16 cellular contexts compared by ENCODE assay signal in genomic region chr20:51804754-51805153, GRCh38. TPM values are rescaled to one million over a fixed set of nuclear protein-coding genes. Genes with fewer than 3 reads are reported as not detected.
DNase-seq lines count a peak whose midpoint lies in the region; FAIRE-seq and TF ChIP-seq lines count a peak whose summit lies in the region.
"Had no signal": no experiment of that assay in that cellular context is flagged by ENCODE, and none has a peak within 500 bp of the region (broad histone marks: within the 10 kb centered on the region; RNA-seq: fewer than 3 reads in every experiment).

No MANE protein-coding gene starts in this region.

- no TSS peak for BruUV-seq in Caco-2 (replicated peaks; lab: Mats Ljungman, UMichigan)

- TF ChIP-seq CTCF in Caco-2 (IDR thresholded peaks at IDR 0.05; ENCODE audit: insufficient read depth in 1 of 2, low read depth in 1 of 2, low read length in 1 of 2, severe bottlenecking in 1 of 2, unreplicated experiment in 1 of 2) (no peak), HEK293 (tag by site-specific recombination; IDR thresholded peaks at IDR 0.05) (no peak), H1 (IDR thresholded peaks at IDR 0.05; ENCODE audit: control extremely low read depth in 1 of 3, insufficient read depth in 1 of 3, low read depth in 1 of 3, low read length in 3 of 3) (no peak)

- peaks cover 0 to 25% of the 10 kb centered on the region in 2 experiments; a peak in 3 of 4 replicates for H3K79me2 ChIP-seq in H1 (ENCODE audit: control insufficient read depth in 1 of 2, insufficient read depth in 2 of 2, low read length in 2 of 2)

- no peak overlapping the region for H3K27ac ChIP-seq in HEK293 (ENCODE audit: extremely low read depth, low read depth, low read length)
- H3K27ac ChIP-seq in H1 (ENCODE audit: low read depth, low read length): no peak overlapping the region
- no peak overlapping the region for H3K27ac ChIP-seq in neuronal stem cell (replicated peaks; ENCODE audit: low read length)
- H3K27ac ChIP-seq: BLaER1 treated with 17β-estradiol and CSF1 and Interleukin-3, amounts not matched to agents 10 nM and 100 nM had no signal

- H3K4me1 ChIP-seq in Caco-2 (peaks cover 47% of the 10 kb centered on the region), HEK293 (ENCODE audit: control insufficient read depth, insufficient read depth, low read length) (peaks cover 2% of the 10 kb centered on the region; the same call in 1 of the 2 replicates), H1 (replicated peaks in 1 of 4; ENCODE audit: control insufficient read depth in 3 of 4, insufficient read depth in 4 of 4, low read length in 3 of 4) (no peaks in the 10 kb centered on the region; a peak in 2 of 7 replicates), neuronal stem cell (ENCODE audit: control insufficient read depth in 2 of 2, insufficient read depth in 1 of 2, low read depth in 1 of 2, low read length in 2 of 2) (peaks cover 4 to 6% of the 10 kb centered on the region in 2 donors)

- H3K4me3 Mint-ChIP-seq in Caco-2 (ENCODE audit: unreplicated experiment): no peak overlapping the region
- H3K4me3 Mint-ChIP-seq: CD4-positive, CD25-positive, alpha-beta regulatory T cell had no signal

- peak overlapping the region; percentile 16 for H3K27ac Mint-ChIP-seq in Caco-2 (ENCODE audit: unreplicated experiment)
- H3K27ac Mint-ChIP-seq: CD4-positive, CD25-positive, alpha-beta regulatory T cell had no signal

- DNase-seq in Caco-2 (no peak), H1 (ENCODE audit: low read depth in 1 of 2, low spot score in 2 of 2) (no peak), neuronal stem cell (ENCODE audit: low spot score) (no peak), AML-193 (lab: John Stamatoyannopoulos, UW) (no peak), hypothalamus (lab: John Stamatoyannopoulos, UW) (no peak)
- DNase-seq in effector CD8-positive, alpha-beta T cell (lab: John Stamatoyannopoulos, UW): no peak
- DNase-seq: 8988T; Calu3; CD4-positive, CD25-positive, alpha-beta regulatory T cell; DMS 273 treated with DMSO at 0.1 percent for 48 hours; DMS79; GDM1 had no signal

- no peak overlapping the region for H3K56ac ChIP-seq in H1 (replicated peaks; ENCODE audit: insufficient read length, low read depth, low read length)

- H4K8ac ChIP-seq in H1 (ENCODE audit: extremely low read depth, insufficient read depth, low read length) (no peak overlapping the region), neuronal stem cell (ENCODE audit: low read depth, low read length) (no peak overlapping the region)

- H3K4me3 ChIP-seq in Caco-2 (ENCODE audit: low read depth, low read length): no peak overlapping the region
- H3K4me3 ChIP-seq in HEK293 (ENCODE audit: low read depth, low read length): no peak overlapping the region
- H3K4me3 ChIP-seq in H1 (ENCODE audit: extremely low read depth in 1 of 4, insufficient read depth in 2 of 4, low read depth in 3 of 4, low read length in 4 of 4): no peak overlapping the region
- no peak overlapping the region for H3K4me3 ChIP-seq in neuronal stem cell (ENCODE audit: low read length in 2 of 2)
- H3K4me3 ChIP-seq: BLaER1 treated with 17β-estradiol and CSF1 and Interleukin-3, amounts not matched to agents 10 nM and 100 nM had no signal

- peaks cover 43% of the 10 kb centered on the region for H3K4me1 Mint-ChIP-seq in Caco-2 (ENCODE audit: low read depth, unreplicated experiment)

- no peak overlapping the region for H3K4me2 ChIP-seq in H1 (ENCODE audit: insufficient read depth in 1 of 2, low read depth in 2 of 2, low read length in 2 of 2)
- H3K4me2 ChIP-seq in neuronal stem cell (ENCODE audit: insufficient read depth, low read length, poor library complexity, severe bottlenecking): no peak overlapping the region
- H3K4me2 ChIP-seq: BLaER1 treated with 17β-estradiol and CSF1 and Interleukin-3, amounts not matched to agents 10 nM and 100 nM had no signal

- no peaks in the 10 kb centered on the region for H3K27me3 Mint-ChIP-seq in Caco-2 (ENCODE audit: insufficient read depth, unreplicated experiment)

- no peak for TF ChIP-seq EP300 in H1 (IDR thresholded peaks at IDR 0.05; ENCODE audit: borderline replicate concordance in 1 of 2, low read depth in 2 of 2, low read length in 2 of 2)

- peak overlapping the region; percentile 77; the same call in 1 of the 2 replicates for H2BK20ac ChIP-seq in H1 (ENCODE audit: low read length)

- no peak overlapping the region for H2BK15ac ChIP-seq in H1 (ENCODE audit: low read length)
- no peak overlapping the region for H2BK15ac ChIP-seq in neuronal stem cell (ENCODE audit: low read length)

- TF ChIP-seq POLR2A in H1 (IDR thresholded peaks at IDR 0.05; ENCODE audit: control extremely low read depth in 1 of 2, low read depth in 2 of 2, low read length in 2 of 2): no peak

- H3K9me3 Mint-ChIP-seq in Caco-2 (ENCODE audit: unreplicated experiment): no peaks in the 10 kb centered on the region

- no peak for TF ChIP-seq RAD21 in H1 (IDR thresholded peaks at IDR 0.05 in 1 of 2, conservative IDR thresholded peaks at IDR 0.05 in 1 of 2; ENCODE audit: low read depth in 2 of 2, low read length in 2 of 2)

- peaks cover 30% of the 10 kb centered on the region for H3K36me3 Mint-ChIP-seq in Caco-2 (ENCODE audit: insufficient read depth, unreplicated experiment)
- H3K36me3 Mint-ChIP-seq: CD4-positive, CD25-positive, alpha-beta regulatory T cell had no signal

- 92% methylated on average over 7 of the region's 7 CpGs; no CpG with 5 or more reads in 1 of the 2 experiments for WGBS in H1 (ENCODE audit: extremely low coverage in 1 of 2, insufficient coverage in 1 of 2, insufficient read length in 1 of 2, insufficient replicate concordance in 2 of 2, low coverage in 1 of 2, low lambda C conversion rate in 2 of 2, missing lambda C conversion rate in 1 of 2), 2 experiments
- WGBS in neuronal stem cell (ENCODE audit: extremely low coverage in 2 of 2, insufficient read length in 2 of 2, insufficient replicate concordance in 1 of 2), 2 donors: no CpG with 5 or more reads among the region's 7 CpGs

- no peak overlapping the region for H3K23ac ChIP-seq in H1 (ENCODE audit: insufficient read length)
- H3K23ac ChIP-seq in neuronal stem cell (ENCODE audit: low read depth, low read length, poor library complexity): no peak overlapping the region

- H3K9ac ChIP-seq in H1 (replicated peaks in 1 of 4; ENCODE audit: extremely low read depth in 1 of 4, low read depth in 3 of 4, low read length in 3 of 4): no peak overlapping the region
- no peak overlapping the region for H3K9ac ChIP-seq in neuronal stem cell (ENCODE audit: low read depth, low read length, poor library complexity)
- H3K9ac ChIP-seq: BLaER1 treated with 17β-estradiol and CSF1 and Interleukin-3, amounts not matched to agents 10 nM and 100 nM had no signal

- H3K9me3 ChIP-seq in Caco-2 (no peaks in the 10 kb centered on the region), HEK293 (ENCODE audit: control insufficient read depth, insufficient read depth, low read depth, low read length) (no peaks in the 10 kb centered on the region), H1 (ENCODE audit: insufficient read depth in 2 of 2, low read depth in 1 of 2, low read length in 1 of 2) (no peaks in the 10 kb centered on the region), neuronal stem cell (replicated peaks in 1 of 2; ENCODE audit: control insufficient read depth in 2 of 2, insufficient read depth in 1 of 2, low read depth in 1 of 2, low read length in 2 of 2) (no peaks in the 10 kb centered on the region)
- H3K9me3 ChIP-seq: BLaER1 treated with 17β-estradiol and CSF1 and Interleukin-3, amounts not matched to agents 10 nM and 100 nM had no signal

- CTCF ChIA-PET in Caco-2 (lab: Charles Lee): no interaction called here
- CTCF ChIA-PET in HEK293 (lab: Yijun Ruan, JAX): interaction anchor here (0.6 kb wide), 1 partner anchor 93 kb away, joined by 3 read pairs; no protein-coding TSS in a partner anchor
- CTCF ChIA-PET in H1 (lab: Charles Lee; ENCODE audit: partially characterized antibody): interaction anchor here (0.6 to 1.6 kb wide), 3 partner anchors 85 to 160 kb away, joined by 3 to 5 read pairs (median 4); no protein-coding TSS in a partner anchor

- H2BK120ac ChIP-seq in H1 (replicated peaks; ENCODE audit: low read depth, low read length) (no peak overlapping the region), neuronal stem cell (ENCODE audit: low read depth, low read length) (no peak overlapping the region)

- H2BK12ac ChIP-seq in H1 (ENCODE audit: low read depth, low read length): no peak overlapping the region
- no peak overlapping the region for H2BK12ac ChIP-seq in neuronal stem cell (ENCODE audit: low read length)

- H4K20me1 ChIP-seq in H1 (replicated peaks in 1 of 2; ENCODE audit: control insufficient read depth in 1 of 2, insufficient read depth in 2 of 2, low read length in 2 of 2): peaks cover 2% of the 10 kb centered on the region in 2 experiments
- H4K20me1 ChIP-seq: BLaER1 treated with 17β-estradiol and CSF1 and Interleukin-3, amounts not matched to agents 10 nM and 100 nM had no signal

- peaks cover 3% of the 10 kb centered on the region; the same call in 1 of the 2 replicates for H3K23me2 ChIP-seq in H1 (ENCODE audit: low read depth, low read length)

- POLR2A ChIA-PET in Caco-2 (lab: Charles Lee) (interaction anchor here (0.6 kb wide), 1 partner anchor 16 kb away, joined by 3 read pairs; no protein-coding TSS in a partner anchor), HEK293 (lab: Yijun Ruan, JAX) (no interaction called here), H1 (lab: Charles Lee; ENCODE audit: partially characterized antibody) (no interaction called here)

- H3K36me3 ChIP-seq in Caco-2 (ENCODE audit: control insufficient read depth, insufficient read depth, low read length) (no peaks in the 10 kb centered on the region), HEK293 (ENCODE audit: control insufficient read depth in 2 of 2, insufficient read depth in 1 of 2, low read length in 2 of 2) (no peaks in the 10 kb centered on the region), H1 (ENCODE audit: control insufficient read depth in 2 of 4, insufficient read depth in 4 of 4, low read length in 3 of 4) (peaks cover 0 to 5% (median 0%) of the 10 kb centered on the region in 4 experiments; a peak in 1 of 8 replicates), neuronal stem cell (replicated peaks in 1 of 2; ENCODE audit: control insufficient read depth in 2 of 2, insufficient read depth in 2 of 2, low read length in 2 of 2) (no peaks in the 10 kb centered on the region)
- H3K36me3 ChIP-seq: BLaER1 treated with 17β-estradiol and CSF1 and Interleukin-3, amounts not matched to agents 10 nM and 100 nM had no signal

- no peak overlapping the region for H3K14ac ChIP-seq in H1 (ENCODE audit: insufficient read length)
- H3K14ac ChIP-seq in neuronal stem cell (ENCODE audit: low read length): no peak overlapping the region

- intact Hi-C loops in Caco-2 (cut with micrococcal nuclease; ENCODE audit: unreplicated experiment): loop anchor here (5.0 kb wide), 4 partner anchors 48 to 432 kb away; no protein-coding TSS in a partner anchor

- no peak overlapping the region for H3K4ac ChIP-seq in H1 (replicated peaks; ENCODE audit: insufficient read length, low read depth, low read length)
- H3K4ac ChIP-seq in neuronal stem cell (ENCODE audit: low read length): no peak overlapping the region

- H2AK5ac ChIP-seq in H1 (ENCODE audit: low read depth, low read length) (no peak overlapping the region; the same call in 1 of the 2 replicates), neuronal stem cell (ENCODE audit: low read depth, low read length) (no peak overlapping the region)

- no peak for FAIRE-seq in H1 (lab: Jason Lieb, UNC)
- FAIRE-seq: GM12892, H54 had no signal

- H3K18ac ChIP-seq in H1 (ENCODE audit: extremely low read depth, low read length) (no peak overlapping the region), neuronal stem cell (ENCODE audit: low read length) (no peak overlapping the region)

- H4K5ac ChIP-seq in H1 (ENCODE audit: insufficient read length, low read depth, low read length): no peak overlapping the region

- H3K79me1 ChIP-seq in H1 (ENCODE audit: low read depth, low read length) (no peaks in the 10 kb centered on the region), neuronal stem cell (ENCODE audit: low read depth, low read length) (peaks cover 3% of the 10 kb centered on the region)

- H3K27me3 ChIP-seq in Caco-2 (replicated peaks; ENCODE audit: control insufficient read depth, insufficient read depth, low read length) (no peaks in the 10 kb centered on the region), H1 (replicated peaks in 1 of 4; ENCODE audit: control insufficient read depth in 3 of 4, extremely low read depth in 1 of 4, insufficient read depth in 3 of 4, low read length in 3 of 4) (no peaks in the 10 kb centered on the region), neuronal stem cell (ENCODE audit: control insufficient read depth in 3 of 3, insufficient read depth in 3 of 3, low read depth in 1 of 3, low read length in 3 of 3) (no peaks in the 10 kb centered on the region)

- H2AFZ ChIP-seq in H1 (ENCODE audit: low read length) (no peak overlapping the region), neuronal stem cell (ENCODE audit: low read length) (peak overlapping the region; percentile 30)

- H4K91ac ChIP-seq in H1 (replicated peaks; ENCODE audit: insufficient read length, low read length) (no peak overlapping the region), neuronal stem cell (ENCODE audit: low read depth, low read length, poor library complexity) (no peak overlapping the region)

- no peak overlapping the region for H2BK5ac ChIP-seq in H1 (ENCODE audit: low read depth, low read length)
- H2BK5ac ChIP-seq in neuronal stem cell (ENCODE audit: low read length): no peak overlapping the region

RNA-seq across cellular contexts. Expression of gene SALL4, which starts 2.4 kb away (rescaled TPM):
- total RNA-seq in Caco-2 (2022): 75.8 and 84.5 TPM in 2 replicates
- total RNA-seq in H1 (2021; fragmentation: NEBNext Ultra II Directional; extraction: Animal tissue kit (Norgen Biotek cat#: 25700)): 231 and 235 TPM in 2 replicates
- 108 and 112 TPM in 2 replicates for polyA plus RNA-seq in H1 (2011; rRNA removed)
- polyA plus RNA-seq in H1 (2011; cell fraction: cytosol; rRNA removed): 112 TPM
- polyA plus RNA-seq in H1 (2011; cell fraction: nucleus; rRNA removed): 154 TPM
- polyA plus RNA-seq in H1 (2012, experiment 1 of 2): 110 to 133 TPM (median 122 TPM) in 4 replicates
- 27.8 TPM for polyA plus RNA-seq in H1 (2012, experiment 2 of 2)
- 105 TPM for polyA plus RNA-seq in H1 (2013, experiment 1 of 2)
- 96.6 TPM for polyA plus RNA-seq in H1 (2013, experiment 2 of 2)
- 306 and 384 TPM in 2 replicates for polyA minus RNA-seq in H1 (2011; rRNA and poly(A)+ RNA removed)
- polyA minus RNA-seq in H1 (2011; cell fraction: cytosol; rRNA and poly(A)+ RNA removed): 215 TPM
- 147 TPM for polyA minus RNA-seq in H1 (2011; cell fraction: nucleus; rRNA and poly(A)+ RNA removed)
- polyA plus RNA-seq in neuronal stem cell (2013, experiment 1 of 2): 109 TPM
- polyA plus RNA-seq in neuronal stem cell (2013, experiment 2 of 2): 114 TPM
- total RNA-seq: CD4-positive, CD25-positive, alpha-beta regulatory T cell had no signal
- polyA plus RNA-seq: CD4-positive, CD25-positive, alpha-beta regulatory T cell had no signal

RNA-seq across cellular contexts. Expression of gene ATP9A, which starts 36.6 kb away (rescaled TPM):
- total RNA-seq in Caco-2 (2022): 102 and 104 TPM in 2 replicates
- 6.4 and 7.7 TPM in 2 replicates for total RNA-seq in H1 (2021; fragmentation: NEBNext Ultra II Directional; extraction: Animal tissue kit (Norgen Biotek cat#: 25700))
- polyA plus RNA-seq in H1 (2011; rRNA removed): 4.6 and 5.0 TPM in 2 replicates
- 4.6 TPM for polyA plus RNA-seq in H1 (2011; cell fraction: cytosol; rRNA removed)
- polyA plus RNA-seq in H1 (2011; cell fraction: nucleus; rRNA removed): 6.1 TPM
- polyA plus RNA-seq in H1 (2012, experiment 1 of 2): 5.0 to 6.7 TPM (median 5.6 TPM) in 4 replicates
- 0.60 TPM for polyA plus RNA-seq in H1 (2012, experiment 2 of 2)
- polyA plus RNA-seq in H1 (2013, experiment 1 of 2): 4.0 TPM
- polyA plus RNA-seq in H1 (2013, experiment 2 of 2): 4.1 TPM
- 14.9 and 20.6 TPM in 2 replicates for polyA minus RNA-seq in H1 (2011; rRNA and poly(A)+ RNA removed)
- 7.3 TPM for polyA minus RNA-seq in H1 (2011; cell fraction: cytosol; rRNA and poly(A)+ RNA removed)
- polyA minus RNA-seq in H1 (2011; cell fraction: nucleus; rRNA and poly(A)+ RNA removed): 8.1 TPM
- polyA plus RNA-seq in neuronal stem cell (2013, experiment 1 of 2): 8.4 TPM
- polyA plus RNA-seq in neuronal stem cell (2013, experiment 2 of 2): 8.9 TPM

Comparison
In these comparisons a context has a peak if more than half of its experiments do, and no peak if none do; other contexts are left out.
1. RNA of gene ATP9A, which starts 36.6 kb away (total RNA-seq): 102 to 104 TPM in Caco-2; 6.4 to 7.7 TPM in H1; every median in the first group is over 10 times any median in the second.